Comparison of ENCODE assay signal across 14 cellular contexts in the genomic region with DNA sequence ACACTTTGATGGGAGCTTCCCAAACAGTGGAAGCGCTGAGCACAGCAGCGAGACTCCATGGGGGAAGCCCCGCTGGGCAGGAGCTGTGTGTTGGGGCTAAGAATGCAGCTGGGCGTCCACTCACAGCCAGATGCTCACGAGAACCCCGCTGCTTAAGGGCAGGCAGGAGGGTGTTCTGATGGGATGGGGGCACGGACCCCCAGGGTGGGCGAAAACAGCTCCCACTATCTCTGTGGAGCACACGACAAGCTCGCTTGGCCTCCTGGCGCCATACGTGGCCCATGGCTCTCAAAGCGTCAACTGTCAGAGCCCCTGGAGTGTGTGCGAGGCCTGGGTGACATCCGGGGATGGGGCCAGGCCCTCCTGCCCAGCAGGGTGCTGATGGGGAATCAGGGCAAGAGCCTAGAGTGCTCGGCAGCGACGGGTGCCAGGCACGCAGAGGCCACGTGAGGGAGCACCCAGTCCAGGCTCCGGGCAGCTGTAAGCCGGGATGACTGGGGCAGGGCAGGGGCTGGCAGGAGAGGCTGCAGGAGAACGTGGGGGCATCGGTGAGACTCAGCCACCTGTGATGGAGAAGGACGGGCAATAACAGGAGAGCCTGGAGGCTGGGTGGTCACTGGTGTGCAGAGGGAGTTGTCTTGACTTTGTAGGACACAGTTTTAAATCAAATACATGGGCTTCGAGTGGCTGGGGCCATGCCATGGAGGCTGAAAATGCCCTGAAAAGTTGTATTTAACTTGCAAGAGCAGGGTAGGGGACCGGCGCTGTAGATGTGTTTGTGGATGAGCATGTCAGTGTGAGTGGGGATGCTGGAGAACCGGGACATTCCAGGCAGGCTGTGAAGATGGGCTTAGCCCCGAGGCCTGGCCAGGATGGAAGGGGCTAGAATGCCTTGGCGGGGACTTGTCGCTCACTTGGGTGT. TPM values are rescaled to one million over a fixed set of nuclear protein-coding genes. Genes with fewer than 3 reads are reported as not detected.
DNase-seq lines count a peak whose midpoint lies in the region; ATAC-seq, FAIRE-seq and TF ChIP-seq lines count a peak whose summit lies in the region.
"Had no signal": no experiment of that assay in that cellular context is flagged by ENCODE, and none has a peak within 500 bp of the region (broad histone marks: within the 10 kb centered on the region; RNA-seq: fewer than 3 reads in every experiment).

No MANE protein-coding gene starts in this region.

- no peaks in the 10 kb centered on the region for H3K27me3 Mint-ChIP-seq in activated CD4-positive, alpha-beta T cell treated with anti-CD3 and anti-CD28 coated beads, Interleukin-2, amount 10 ng/mL, durations not matched to agents 7 days and 5 days
- H3K27me3 Mint-ChIP-seq in chondrocyte (ENCODE audit: low read depth) = no peaks in the 10 kb centered on the region

- WGBS in HepG2 (ENCODE audit: low lambda C conversion rate) = 95% methylated on average over 27 of the region's 32 CpGs
- 92 to 96% (median 93%) methylated on average over 23 to 32 of the region's 32 CpGs for whole genome bisulfite sequencing in spleen, 5 donors

- H2AFZ ChIP-seq in HepG2 (ENCODE audit: low read length) = no peak overlapping the region

- H3K4me3 ChIP-seq in HepG2 (replicated peaks in 1 of 3; ENCODE audit: insufficient read depth in 1 of 3, low read depth in 2 of 3, low read length in 3 of 3) = no peak overlapping the region
- H3K4me3 ChIP-seq in spleen = no peak overlapping the region
- H3K4me3 ChIP-seq: K562 had no signal

- no peak overlapping the region for H3K9ac ChIP-seq in HepG2 (ENCODE audit: insufficient read depth, low read depth, low read length)

- TF ChIP-seq EP300 in HepG2 (IDR thresholded peaks at IDR 0.05; ENCODE audit: low read depth in 2 of 2, low read length in 2 of 2) (no peak), HepG2 (CRISPR knock-in tag; IDR thresholded peaks at IDR 0.05; ENCODE audit: borderline replicate concordance) (no peak)

- peaks cover 3% of the 10 kb centered on the region for H3K36me3 Mint-ChIP-seq in activated CD4-positive, alpha-beta T cell treated with anti-CD3 and anti-CD28 coated beads, Interleukin-2, amount 10 ng/mL, durations not matched to agents 7 days and 5 days (ENCODE audit: low read depth)
- peaks cover 30% of the 10 kb centered on the region for H3K36me3 Mint-ChIP-seq in chondrocyte (ENCODE audit: low read depth)

- H3K27me3 ChIP-seq in HepG2 (ENCODE audit: control insufficient read depth in 1 of 2, insufficient read depth in 2 of 2, low read length in 2 of 2) (no peaks in the 10 kb centered on the region), spleen (replicated peaks in 1 of 7) (no peaks in the 10 kb centered on the region)
- H3K27me3 ChIP-seq: brain microvascular endothelial cell had no signal

- no peak overlapping the region for H3K27ac ChIP-seq in HepG2 (ENCODE audit: extremely low read length, insufficient read depth, low read length)
- no peak overlapping the region for H3K27ac ChIP-seq in spleen
- H3K27ac ChIP-seq: brain microvascular endothelial cell had no signal

- no peaks in the 10 kb centered on the region for H4K20me1 ChIP-seq in HepG2 (ENCODE audit: insufficient read depth, low read length)

- no peak for ATAC-seq in HepG2
- ATAC-seq: K562 had no signal

- no peaks in the 10 kb centered on the region for H3K79me2 ChIP-seq in HepG2 (ENCODE audit: insufficient read depth, low read length)

- H3K27ac Mint-ChIP-seq in activated CD4-positive, alpha-beta T cell treated with anti-CD3 and anti-CD28 coated beads, Interleukin-2, amount 10 ng/mL, durations not matched to agents 7 days and 5 days = peak overlapping the region; percentile 37
- H3K27ac Mint-ChIP-seq in chondrocyte (ENCODE audit: unreplicated experiment) = no peak overlapping the region

- TF ChIP-seq RAD21 in HepG2 (CRISPR knock-in tag; IDR thresholded peaks at IDR 0.05) = no peak

- H3K4me3 Mint-ChIP-seq in activated CD4-positive, alpha-beta T cell treated with anti-CD3 and anti-CD28 coated beads, Interleukin-2, amount 10 ng/mL, durations not matched to agents 7 days and 5 days = no peak overlapping the region
- no peak overlapping the region for H3K4me3 Mint-ChIP-seq in chondrocyte (ENCODE audit: unreplicated experiment)

- CTCF ChIA-PET in activated CD4-positive, alpha-beta T cell treated with anti-CD3 and anti-CD28 coated beads, Interleukin-2, amount 10 ng/mL, durations not matched to agents 7 days and 5 days (lab: Charles Lee) = no interaction called here
- CTCF ChIA-PET in HepG2 (lab: Yijun Ruan, JAX; ENCODE audit: low intra/inter-chr PET ratio, low total read pairs) = no interaction called here

- intact Hi-C loops in HepG2 (cut with micrococcal nuclease; ENCODE audit: unreplicated experiment) = no loop called here
- intact Hi-C loops in spleen (cut with DNase I; ENCODE audit: low total_unique reads) = no loop called here

- POLR2A ChIA-PET in activated CD4-positive, alpha-beta T cell treated with anti-CD3 and anti-CD28 coated beads, Interleukin-2, amount 10 ng/mL, durations not matched to agents 7 days and 5 days (lab: Charles Lee) = no interaction called here
- POLR2A ChIA-PET in HepG2 (lab: Yijun Ruan, JAX) = no interaction called here

- H3K4me1 Mint-ChIP-seq in activated CD4-positive, alpha-beta T cell treated with anti-CD3 and anti-CD28 coated beads, Interleukin-2, amount 10 ng/mL, durations not matched to agents 7 days and 5 days = no peaks in the 10 kb centered on the region
- H3K4me1 Mint-ChIP-seq in chondrocyte (ENCODE audit: low read depth) = no peaks in the 10 kb centered on the region

- H3K36me3 ChIP-seq in HepG2 (replicated peaks in 1 of 2; ENCODE audit: control insufficient read depth in 1 of 2, insufficient read depth in 2 of 2, low read length in 2 of 2) (peaks cover 66 to 83% of the 10 kb centered on the region in 2 experiments), spleen (peaks cover 0 to 100% (median 83%) of the 10 kb centered on the region in 6 donors)

- in situ Hi-C loops in HepG2 (cut with HindIII; ENCODE audit: extremely low pct_ligation_motif_present, low pct_unique_long_range_greater_than_20kb) = no loop called here
- in situ Hi-C loops in ACHN (cut with HindIII; ENCODE audit: low pct_ligation_motif_present, low pct_unique_long_range_greater_than_20kb, low sequenced_read_pairs) = no loop called here

- DNase-seq in activated CD4-positive, alpha-beta T cell treated with anti-CD3 and anti-CD28 coated beads, Interleukin-2, amount 10 ng/mL, durations not matched to agents 7 days and 5 days = no peak
- no peak for DNase-seq in activated CD4-positive, alpha-beta T cell treated with anti-CD3 and anti-CD28 coated beads for 1 hour
- DNase-seq in chondrocyte (ENCODE audit: low spot score) (peak; percentile 84), HepG2 (ENCODE audit: low spot score) (no peak), spleen (peak; percentile 74), NCI-H526 treated with DMSO at 0.1 percent for 48 hours (lab: John Stamatoyannopoulos, UW) (no peak), ACHN (no peak), NCI-H1092 (lab: John Stamatoyannopoulos, UW) (no peak)
- DNase-seq: brain microvascular endothelial cell, NCI-H1694 treated with DMSO at 0.1 percent for 48 hours, NCI-H748 treated with DMSO at 0.1 percent for 48 hours, trophoblast cell had no signal

- no peak for FAIRE-seq in HepG2 (lab: Jason Lieb, UNC)
- FAIRE-seq: A204.1, K562 had no signal

- TF ChIP-seq POLR2A in HepG2 (IDR thresholded peaks at IDR 0.05; ENCODE audit: insufficient read depth in 1 of 2, low read depth in 2 of 2, low read length in 2 of 2) (no peak), spleen (IDR thresholded peaks at IDR 0.05) (no peak)

- TF ChIP-seq CTCF in chondrocyte (IDR thresholded peaks at IDR 0.05) = no peak
- no peak for TF ChIP-seq CTCF in HepG2 (CRISPR knock-in tag; IDR thresholded peaks at IDR 0.05)
- TF ChIP-seq CTCF in spleen (IDR thresholded peaks at IDR 0.05 in 8 of 11, conservative IDR thresholded peaks at IDR 0.05 in 3 of 11) = no peak

- no peaks in the 10 kb centered on the region for H3K9me3 ChIP-seq in HepG2 (ENCODE audit: low read length)
- no peaks in the 10 kb centered on the region for H3K9me3 ChIP-seq in spleen

- H3K4me1 ChIP-seq in HepG2 (ENCODE audit: insufficient read depth, low read length) (no peaks in the 10 kb centered on the region), spleen (peaks cover 0 to 5% (median 0%) of the 10 kb centered on the region in 6 donors)

- H3K9me3 Mint-ChIP-seq in activated CD4-positive, alpha-beta T cell treated with anti-CD3 and anti-CD28 coated beads, Interleukin-2, amount 10 ng/mL, durations not matched to agents 7 days and 5 days = no peaks in the 10 kb centered on the region
- H3K9me3 Mint-ChIP-seq in chondrocyte (ENCODE audit: low read depth) = no peaks in the 10 kb centered on the region

- BruUV-seq in HepG2 (replicated peaks; lab: Mats Ljungman, UMichigan) = no TSS peak

- H3K4me2 ChIP-seq in HepG2 (ENCODE audit: low read depth, low read length) = no peak overlapping the region

RNA-seq across cellular contexts. Expression of gene PYGB, which starts 27.3 kb away (rescaled TPM):
- total RNA-seq in activated CD4-positive, alpha-beta T cell treated with anti-CD3 and anti-CD28 coated beads, Interleukin-2, amount 10 ng/mL, durations not matched to agents 7 days and 5 days = 10 to 100 TPM; 28.7 to 30.2 TPM
- total RNA-seq in chondrocyte (130 to 171 TPM (median 170 TPM) in 3 replicates), HepG2 (2016; rRNA removed; fragmentation: Illumina TruSeq; extraction: Trizol) (82.0 and 86.3 TPM in 2 replicates), spleen (10 to 100 TPM; 27.0 to 47.8 (median 34.4) TPM)
- 5.4 and 6.5 TPM in 2 replicates for total RNA-seq in HepG2 (2016; cell fraction: cytosol; rRNA removed; fragmentation: Illumina TruSeq; extraction: Trizol; ENCODE audit: low read depth)
- total RNA-seq in HepG2 (2016; cell fraction: insoluble cytoplasmic fraction; rRNA removed; fragmentation: Illumina TruSeq; extraction: Trizol) = 69.1 and 89.6 TPM in 2 replicates
- total RNA-seq in HepG2 (2016; cell fraction: membrane; rRNA removed; fragmentation: Illumina TruSeq; extraction: Trizol) = 18.0 and 19.5 TPM in 2 replicates
- 59.8 and 63.0 TPM in 2 replicates for total RNA-seq in HepG2 (2016; cell fraction: nucleus; rRNA removed; fragmentation: Illumina TruSeq; extraction: Trizol)
- polyA plus RNA-seq in HepG2 (2011; rRNA removed) (24.2 and 37.5 TPM in 2 replicates), spleen (10 to 100 TPM; 10.5 to 29.4 (median 18.2) TPM)
- 24.4 and 27.4 TPM in 2 replicates for polyA plus RNA-seq in HepG2 (2011; cell fraction: cytosol; rRNA removed)
- 111 and 112 TPM in 2 replicates for polyA plus RNA-seq in HepG2 (2011; cell fraction: nucleus; rRNA removed)
- polyA plus RNA-seq in HepG2 (2012) = 26.9 and 46.5 TPM in 2 replicates
- 3.5 TPM in 2 replicates for polyA plus RNA-seq in HepG2 (2016; cell fraction: cytosol; fragmentation: Illumina TruSeq; extraction: Trizol; ENCODE audit: low read depth)
- polyA plus RNA-seq in HepG2 (2016; cell fraction: insoluble cytoplasmic fraction; fragmentation: Illumina TruSeq; extraction: Trizol; ENCODE audit: low read depth) = 45.7 and 58.6 TPM in 2 replicates
- polyA plus RNA-seq in HepG2 (2016; cell fraction: membrane; fragmentation: Illumina TruSeq; extraction: Trizol; ENCODE audit: low read depth) = 7.2 and 9.8 TPM in 2 replicates
- polyA plus RNA-seq in HepG2 (2016; cell fraction: nucleus; fragmentation: Illumina TruSeq; extraction: Trizol; ENCODE audit: insufficient read depth, low read depth) = 79.7 and 85.5 TPM in 2 replicates
- 26.5 and 80.5 TPM in 2 replicates for polyA minus RNA-seq in HepG2 (2011; rRNA and poly(A)+ RNA removed; ENCODE audit: low replicate concordance)
- polyA minus RNA-seq in HepG2 (2011; cell fraction: cytosol; rRNA and poly(A)+ RNA removed) = 36.1 and 38.1 TPM in 2 replicates
- 27.9 and 31.3 TPM in 2 replicates for polyA minus RNA-seq in HepG2 (2011; cell fraction: nucleus; rRNA and poly(A)+ RNA removed)

Comparison
In these comparisons a context has a peak if more than half of its experiments do, and no peak if none do; other contexts are left out.
1. DNase-seq: peak in chondrocyte (single experiment) and spleen (single experiment); none in activated CD4-positive, alpha-beta T cell treated with anti-CD3 and anti-CD28 coated beads, Interleukin-2, amount 10 ng/mL, durations not matched to agents 7 days and 5 days (single experiment), activated CD4-positive, alpha-beta T cell treated with anti-CD3 and anti-CD28 coated beads for 1 hour (single experiment), HepG2 (single experiment), NCI-H526 treated with DMSO at 0.1 percent for 48 hours (single experiment), ACHN (single experiment) and NCI-H1092 (single experiment).